Comparison of ENCODE assay signal across 19 cellular contexts in the genomic region with DNA sequence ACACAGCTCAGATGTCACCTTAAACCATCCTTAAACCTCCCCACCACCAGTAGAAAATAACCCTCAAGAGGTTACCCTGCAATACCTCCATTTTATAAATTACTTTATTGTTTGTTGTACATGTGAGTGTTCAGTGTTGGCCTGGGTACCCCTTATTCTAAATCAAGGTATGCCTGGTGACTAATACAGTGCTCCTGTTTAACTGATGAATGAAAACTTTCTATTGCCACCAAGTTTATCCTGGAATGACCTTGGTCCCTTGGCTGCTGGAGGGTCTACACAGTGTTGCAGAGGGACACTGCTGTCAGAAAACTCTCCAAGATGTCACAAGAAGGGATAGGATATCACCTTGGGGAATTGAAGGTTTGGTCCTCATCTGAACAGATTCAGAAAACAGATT. TPM values are rescaled to one million over a fixed set of nuclear protein-coding genes. Genes with fewer than 3 reads are reported as not detected.
A peak's percentile ranks its signal among the peaks of the same experiment; 100 is the strongest.
DNase-seq lines count a peak whose midpoint lies in the region; ATAC-seq, FAIRE-seq and TF ChIP-seq lines count a peak whose summit lies in the region.
"Had no signal": no experiment of that assay in that cellular context is flagged by ENCODE, and none has a peak within 500 bp of the region (broad histone marks: within the 10 kb centered on the region; RNA-seq: fewer than 3 reads in every experiment).

No MANE protein-coding gene starts in this region.

- H3K27me3 ChIP-seq in H9 (ENCODE audit: insufficient read depth, low read length) (no peaks in the 10 kb centered on the region), RWPE2 (ENCODE audit: insufficient read depth, poor library complexity, severe bottlenecking) (no peaks in the 10 kb centered on the region)

- peaks cover 0 to 2% of the 10 kb centered on the region in 2 experiments; a peak in 2 of 5 replicates for H3K9me3 Mint-ChIP-seq in H9
- H3K9me3 Mint-ChIP-seq: CD4-positive, CD25-positive, alpha-beta regulatory T cell; CD8-positive, alpha-beta T cell; GM23338 had no signal

- intact Hi-C loops in sciatic nerve (cut with DNase I): no loop called here

- H3K18ac ChIP-seq in H9 (ENCODE audit: insufficient read length, low read depth, low read length): no peak overlapping the region

- TF ChIP-seq CTCF in A549 (IDR thresholded peaks at IDR 0.05) (no peak), H9 (conservative IDR thresholded peaks at IDR 0.05) (no peak), RWPE2 (IDR thresholded peaks at IDR 0.05; ENCODE audit: poor library complexity, severe bottlenecking) (no peak)

- no peak overlapping the region for H2BK120ac ChIP-seq in H9 (ENCODE audit: low read depth, low read length, poor library complexity, severe bottlenecking)

- H2BK20ac ChIP-seq in H9 (ENCODE audit: low read depth, low read length, poor library complexity, severe bottlenecking): no peak overlapping the region

- ATAC-seq in A549: peak in 1 of 2 experiments; percentile 54; a peak in 2 of 6 replicates
- ATAC-seq in RWPE2 (ENCODE audit: low read depth): no peak
- peak; percentile 22 for ATAC-seq in sciatic nerve
- ATAC-seq: CD8-positive, alpha-beta T cell; GM12878; GM23338 had no signal

- TF ChIP-seq EP300 in A549 (IDR thresholded peaks at IDR 0.05): no peak

- no peaks in the 10 kb centered on the region for H3K27me3 Mint-ChIP-seq in H9 (ENCODE audit: low read depth)
- H3K27me3 Mint-ChIP-seq: B cell; CD4-positive, CD25-positive, alpha-beta regulatory T cell had no signal

- H3K9me3 ChIP-seq in A549 (no peaks in the 10 kb centered on the region), H9 (ENCODE audit: control insufficient read depth, low read depth, low read length) (no peaks in the 10 kb centered on the region), RWPE2 (ENCODE audit: severe bottlenecking) (no peaks in the 10 kb centered on the region)
- H3K9me3 ChIP-seq: BLaER1, Caco-2 had no signal

- no peak overlapping the region for H3K4ac ChIP-seq in H9 (ENCODE audit: low read depth, low read length)

- H3K36me3 ChIP-seq in RWPE2 (ENCODE audit: low read depth): no peaks in the 10 kb centered on the region
- H3K36me3 ChIP-seq: BLaER1 had no signal

- H2BK5ac ChIP-seq in H9 (ENCODE audit: insufficient read length, low read length): no peak overlapping the region

- no peak overlapping the region for H3K4me3 Mint-ChIP-seq in H9
- H3K4me3 Mint-ChIP-seq: B cell; CD4-positive, CD25-positive, alpha-beta regulatory T cell; CD8-positive, alpha-beta T cell; GM23338 had no signal

- H2AK5ac ChIP-seq in H9 (ENCODE audit: insufficient read length, low read length): no peak overlapping the region

- H3K27ac Mint-ChIP-seq in H9: peak overlapping the region in 2 of 3 experiments; percentile 28 to 65; a peak in 2 of 7 replicates
- H3K27ac Mint-ChIP-seq: B cell; CD8-positive, alpha-beta T cell; GM23338 had no signal

- no peak overlapping the region for H3K9ac ChIP-seq in H9 (ENCODE audit: extremely low read depth, insufficient read length, low read length)
- H3K9ac ChIP-seq: BLaER1 had no signal

- H2BK12ac ChIP-seq in H9 (ENCODE audit: insufficient read length, low read depth, low read length): no peak overlapping the region

- peaks cover 0 to 2% of the 10 kb centered on the region in 2 experiments; a peak in 1 of 4 replicates for H3K4me1 Mint-ChIP-seq in H9
- H3K4me1 Mint-ChIP-seq: CD4-positive, CD25-positive, alpha-beta regulatory T cell; GM23338 had no signal

- no peak overlapping the region for H3K56ac ChIP-seq in H9 (ENCODE audit: insufficient read length, low read depth, low read length)

- no peak overlapping the region for H2AFZ ChIP-seq in H9 (ENCODE audit: low read length)
- H2AFZ ChIP-seq: GM23338 had no signal

- H4K20me1 ChIP-seq in H9 (ENCODE audit: control insufficient read depth, insufficient read depth, insufficient read length): no peaks in the 10 kb centered on the region
- H4K20me1 ChIP-seq: BLaER1 had no signal

- H3K27ac ChIP-seq in A549 (0 out of 6 replicates have a peak overlapping the region, but pooled peaks of 1 of the 2 experiments have one; percentile 6), H9 (ENCODE audit: insufficient read length, low read depth, low read length) (no peak overlapping the region), RWPE2 (ENCODE audit: poor library complexity, severe bottlenecking) (peak overlapping the region; percentile 16)
- H3K27ac ChIP-seq: BLaER1, C4-2B had no signal

- H3K14ac ChIP-seq in H9 (ENCODE audit: insufficient read depth, low read length): no peak overlapping the region

- no peaks in the 10 kb centered on the region for H3K79me2 ChIP-seq in H9 (ENCODE audit: insufficient read depth, low read length)

- H4K91ac ChIP-seq in H9 (ENCODE audit: insufficient read length, low read depth, low read length): no peak overlapping the region

- H3K4me2 ChIP-seq in A549 (0 out of 3 replicates have a peak overlapping the region, but pooled peaks have one; percentile 26), H9 (ENCODE audit: insufficient read depth, insufficient read length, low read length) (no peak overlapping the region)
- H3K4me2 ChIP-seq: BLaER1, GM23338 had no signal

- H3K23me2 ChIP-seq in H9 (ENCODE audit: insufficient read length, low read depth, low read length, poor library complexity, severe bottlenecking): no peaks in the 10 kb centered on the region

- CTCF ChIA-PET in A549 (lab: Yijun Ruan, JAX): interaction anchor here (0.8 kb wide), 1 partner anchor 35 kb away, joined by 3 read pairs; no protein-coding TSS in a partner anchor

- FAIRE-seq in A549 (lab: Jason Lieb, UNC): no peak
- no peak for FAIRE-seq in H54 (lab: Jason Lieb, UNC)
- FAIRE-seq: G401.6, GM12878, GM18507 had no signal

- no peak overlapping the region for H3T11ph ChIP-seq in H9 (ENCODE audit: low read length)

- no peak overlapping the region for H4K8ac ChIP-seq in H9 (replicated peaks; ENCODE audit: insufficient read length, low read depth, low read length)

- TF ChIP-seq RAD21 in A549 (conservative IDR thresholded peaks at IDR 0.05 in 1 of 2, IDR thresholded peaks at IDR 0.05 in 1 of 2): no peak

- peaks cover 0 to 8% (median 1%) of the 10 kb centered on the region in 3 experiments; a peak in 5 of 7 replicates for H3K36me3 Mint-ChIP-seq in H9 (ENCODE audit: insufficient read depth in 1 of 3, low read depth in 3 of 3)
- H3K36me3 Mint-ChIP-seq: CD4-positive, CD25-positive, alpha-beta regulatory T cell; CD8-positive, alpha-beta T cell had no signal

- H4K5ac ChIP-seq in H9 (ENCODE audit: insufficient read length, low read depth, low read length): no peak overlapping the region

- no peak overlapping the region for H3K23ac ChIP-seq in H9 (ENCODE audit: insufficient read length, low read depth, low read length)

- no peak for DNase-seq in A549 (ENCODE audit: low read depth in 1 of 2, low spot score in 1 of 2)
- no peak for DNase-seq in H9
- DNase-seq in RWPE2 (ENCODE audit: low spot score): no peak
- DNase-seq in sciatic nerve (ENCODE audit: low spot score): no peak
- no peak for DNase-seq in GM03348 (ENCODE audit: low spot score)
- no peak for DNase-seq in H54 (ENCODE audit: insufficient read length, low spot score)
- DNase-seq: Caco-2; CD4-positive, CD25-positive, alpha-beta regulatory T cell; CD8-positive, alpha-beta T cell; DMS153; DND-41; HCEC 1CT had no signal

- no peaks in the 10 kb centered on the region for H3K79me1 ChIP-seq in H9 (ENCODE audit: insufficient read depth, low read depth, low read length, poor library complexity, severe bottlenecking)

- H2BK15ac ChIP-seq in H9 (ENCODE audit: low read depth, low read length): no peak overlapping the region

- peaks cover 4% of the 10 kb centered on the region; the same call in 1 of the 3 replicates for H3K4me1 ChIP-seq in A549
- no peaks in the 10 kb centered on the region; the same call in 1 of the 2 replicates for H3K4me1 ChIP-seq in H9 (ENCODE audit: insufficient read depth, low read length)
- no peaks in the 10 kb centered on the region for H3K4me1 ChIP-seq in RWPE2 (ENCODE audit: insufficient read depth, poor library complexity, severe bottlenecking)
- H3K4me1 ChIP-seq: BLaER1, Caco-2 had no signal

- TF ChIP-seq POLR2A in A549 (IDR thresholded peaks at IDR 0.05; ENCODE audit: low read length): no peak
- no peak for TF ChIP-seq POLR2A in H54 (IDR thresholded peaks at IDR 0.05; ENCODE audit: low read depth, low read length)

- POLR2A ChIA-PET in A549 (lab: Yijun Ruan, JAX): no interaction called here

- H3K4me3 ChIP-seq in A549 (no peak overlapping the region), RWPE2 (ENCODE audit: severe bottlenecking) (no peak overlapping the region)
- H3K4me3 ChIP-seq: BLaER1, GM12878, GM23338 had no signal

TF ChIP-seq in A549, 52 proteins besides CTCF, POLR2A, EP300 and RAD21 (continues in another document):
- TF ChIP-seq MAFK (IDR thresholded peaks at IDR 0.05; ENCODE audit: partially characterized antibody): no peak
- TF ChIP-seq NFE2L2 (conservative IDR thresholded peaks at IDR 0.05; ENCODE audit: low read length): no peak
- TF ChIP-seq FOSL2 (IDR thresholded peaks at IDR 0.05): no peak
- no peak for TF ChIP-seq FOSL2 (CRISPR knock-in tag; IDR thresholded peaks at IDR 0.05)
- no peak for TF ChIP-seq BCL3 (IDR thresholded peaks at IDR 0.05)
- TF ChIP-seq SMC3 (IDR thresholded peaks at IDR 0.05): no peak
- TF ChIP-seq BHLHE40 (IDR thresholded peaks at IDR 0.05; ENCODE audit: low read depth, low read length): no peak
- no peak for TF ChIP-seq SREBF2 (IDR thresholded peaks at IDR 0.05)
- TF ChIP-seq NR3C1 (IDR thresholded peaks at IDR 0.05): no peak

RNA-seq across cellular contexts. Expression of gene TXLNG, which starts 7.3 kb away (rescaled TPM):
- polyA plus RNA-seq in A549 (2011; rRNA removed) (30.8 and 36.8 TPM in 2 replicates), A549 (2017; fragmentation: RNase III; extraction: RNeasy Plus Mini Kit Qiagen cat#74134 plus additional on column Dnase treatment) (15.5 to 18.1 TPM (median 16.0 TPM) in 3 replicates)
- polyA plus RNA-seq in A549 (2012; cell fraction: cytosol; rRNA removed): 9.7 and 9.9 TPM in 2 replicates
- polyA plus RNA-seq in A549 (2012; cell fraction: nucleus; rRNA removed): 7.1 and 12.9 TPM in 2 replicates
- 8.1 and 8.4 TPM in 2 replicates for polyA minus RNA-seq in A549 (2011; rRNA and poly(A)+ RNA removed)
- total RNA-seq in H9 (2021) (87.8 and 90.7 TPM in 2 replicates), sciatic nerve (17.3 TPM)

RNA-seq across cellular contexts. Expression of gene SYAP1, which starts 59.6 kb away (rescaled TPM):
- polyA plus RNA-seq in A549 (2011; rRNA removed): 15.7 and 18.9 TPM in 2 replicates
- polyA plus RNA-seq in A549 (2012; cell fraction: cytosol; rRNA removed): 7.6 and 7.7 TPM in 2 replicates
- polyA plus RNA-seq in A549 (2012; cell fraction: nucleus; rRNA removed): 2.5 and 4.1 TPM in 2 replicates
- polyA plus RNA-seq in A549 (2017; fragmentation: RNase III; extraction: RNeasy Plus Mini Kit Qiagen cat#74134 plus additional on column Dnase treatment): 20.6 to 21.1 TPM (median 20.9 TPM) in 3 replicates
- 8.1 and 9.6 TPM in 2 replicates for polyA minus RNA-seq in A549 (2011; rRNA and poly(A)+ RNA removed)
- 42.0 and 42.7 TPM in 2 replicates for total RNA-seq in H9 (2021)
- total RNA-seq in sciatic nerve: 23.4 TPM
